ENCODE assay signal across 10 cellular contexts in the genomic region with DNA sequence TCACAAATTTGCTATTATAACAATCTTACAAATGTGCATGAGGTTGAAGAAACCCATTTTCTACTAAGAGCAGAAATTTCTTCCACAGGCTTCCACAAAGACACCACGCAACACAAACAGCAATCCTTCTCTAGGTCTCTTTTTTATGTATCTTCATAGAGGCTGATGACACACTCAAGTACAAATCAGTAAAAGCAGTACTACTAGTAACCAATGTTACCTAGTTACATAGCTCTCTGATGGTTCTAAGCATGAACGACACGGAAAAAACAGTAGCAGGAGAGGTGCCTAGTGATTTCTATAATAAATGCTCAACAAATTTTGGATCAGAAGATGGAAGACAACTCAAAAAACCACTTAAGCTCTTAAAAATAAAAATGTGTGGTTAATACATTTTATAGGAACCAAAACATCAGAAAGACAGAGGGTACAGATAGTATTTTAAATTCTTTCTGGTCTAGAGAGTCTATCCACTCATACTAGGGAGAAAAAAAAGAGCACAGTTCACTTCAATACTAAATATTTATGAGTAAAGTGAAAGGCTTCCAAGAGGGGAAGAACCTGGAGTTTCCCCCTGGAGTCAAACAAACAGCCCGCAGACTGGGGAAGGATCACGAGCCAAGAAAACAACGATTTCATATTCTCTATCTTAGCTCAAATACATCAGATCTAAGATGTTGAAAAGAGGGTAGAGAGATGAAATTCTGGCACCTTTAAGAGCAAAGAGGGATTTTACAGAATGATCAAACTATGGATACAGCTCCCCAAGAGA. TPM values are rescaled to one million over a fixed set of nuclear protein-coding genes. Genes with fewer than 3 reads are reported as not detected.
DNase-seq lines count a peak whose midpoint lies in the region; ATAC-seq and TF ChIP-seq lines count a peak whose summit lies in the region.
"Had no signal": no experiment of that assay in that cellular context is flagged by ENCODE, and none has a peak within 500 bp of the region (broad histone marks: within the 10 kb centered on the region; RNA-seq: fewer than 3 reads in every experiment).

No MANE protein-coding gene starts in this region.

- H2AK5ac ChIP-seq in mesenchymal stem cell (ENCODE audit: low read length, severe bottlenecking) = no peak overlapping the region

- WGBS in mesenchymal stem cell = 100% methylated on average over 3 of the region's 6 CpGs
- 90% methylated on average over 6 of the region's 6 CpGs for WGBS in thymus

- H3K4me3 ChIP-seq in astrocyte of the spinal cord (ENCODE audit: low read depth, low read length) (no peak overlapping the region), mesenchymal stem cell (ENCODE audit: insufficient read depth in 1 of 2, low read depth in 1 of 2, low read length in 2 of 2) (peak overlapping the region in 1 of 2 experiments; percentile 40), thymus (ENCODE audit: low read length) (no peak overlapping the region)

- peaks cover 29% of the 10 kb centered on the region for H3K79me1 ChIP-seq in mesenchymal stem cell (replicated peaks; ENCODE audit: low read length, poor library complexity, severe bottlenecking)

- H3K9ac ChIP-seq in mesenchymal stem cell (ENCODE audit: low read length) = peak overlapping the region; percentile 63

- H3K4me3 Mint-ChIP-seq in activated CD4-positive, alpha-beta T cell treated with anti-CD3 and anti-CD28 coated beads, Interleukin-2, amount 10 ng/mL, durations not matched to agents 7 days and 5 days = peak overlapping the region; percentile 74
- H3K4me3 Mint-ChIP-seq: H9 had no signal

- DNase-seq in activated CD4-positive, alpha-beta T cell treated with anti-CD3 and anti-CD28 coated beads, Interleukin-2, amount 10 ng/mL, durations not matched to agents 7 days and 5 days = no peak
- no peak for DNase-seq in activated CD4-positive, alpha-beta T cell treated with anti-CD3 and anti-CD28 coated beads for 4 hours
- DNase-seq in astrocyte of the spinal cord (ENCODE audit: low read depth, low spot score) = peak; percentile 57
- peak; percentile 20 for DNase-seq in mesenchymal stem cell
- DNase-seq in NCI-H345 (lab: John Stamatoyannopoulos, UW) = no peak
- DNase-seq in NCI-H1436 treated with DMSO at 0.1 percent for 48 hours (lab: John Stamatoyannopoulos, UW) = no peak
- DNase-seq: H9, head of caudate nucleus had no signal

- H3K23ac ChIP-seq in mesenchymal stem cell (ENCODE audit: low read length in 2 of 2) = no peak overlapping the region

- no peak for ATAC-seq in GM19452 (IDR thresholded peaks at IDR 0.05; ENCODE audit: unreplicated experiment)

- POLR2A ChIA-PET in activated CD4-positive, alpha-beta T cell treated with anti-CD3 and anti-CD28 coated beads, Interleukin-2, amount 10 ng/mL, durations not matched to agents 7 days and 5 days (lab: Charles Lee) = interaction anchor here (1.1 kb wide), 1 partner anchor 10 kb away, joined by 3 read pairs; no protein-coding TSS in a partner anchor

- no peak overlapping the region for H4K8ac ChIP-seq in mesenchymal stem cell (ENCODE audit: low read length)

- H3K36me3 Mint-ChIP-seq in activated CD4-positive, alpha-beta T cell treated with anti-CD3 and anti-CD28 coated beads, Interleukin-2, amount 10 ng/mL, durations not matched to agents 7 days and 5 days (ENCODE audit: low read depth) = peaks cover 58% of the 10 kb centered on the region

- H2BK120ac ChIP-seq in mesenchymal stem cell (ENCODE audit: low read depth, low read length) = no peak overlapping the region

- H3K36me3 ChIP-seq in mesenchymal stem cell (ENCODE audit: control insufficient read depth in 1 of 2, insufficient read depth in 2 of 2, low read depth in 1 of 2, low read length in 2 of 2) (peaks cover 19 to 21% of the 10 kb centered on the region in 2 experiments), thymus (ENCODE audit: control insufficient read depth, insufficient read depth) (peaks cover 11% of the 10 kb centered on the region)

- H2BK5ac ChIP-seq in mesenchymal stem cell (ENCODE audit: low read depth, low read length, poor library complexity, severe bottlenecking) = no peak overlapping the region

- no peak overlapping the region for H3K18ac ChIP-seq in mesenchymal stem cell (ENCODE audit: low read depth in 1 of 2, low read length in 2 of 2)

- H2BK15ac ChIP-seq in mesenchymal stem cell (ENCODE audit: low read depth, poor library complexity, severe bottlenecking) = no peak overlapping the region

- TF ChIP-seq CTCF in astrocyte of the spinal cord (IDR thresholded peaks at IDR 0.05; ENCODE audit: low read depth, low read length) = no peak

- in situ Hi-C loops in astrocyte of the spinal cord (cut with HindIII; ENCODE audit: low sequenced_read_pairs) = no loop called here

- H3K4me2 ChIP-seq in mesenchymal stem cell (ENCODE audit: low read length, poor library complexity, severe bottlenecking) = no peak overlapping the region

- H3K4me1 ChIP-seq in mesenchymal stem cell (ENCODE audit: control insufficient read depth, insufficient read depth, low read depth, low read length) (peaks cover 3% of the 10 kb centered on the region), thymus (ENCODE audit: control insufficient read depth, insufficient read depth, low read length) (peaks cover 19% of the 10 kb centered on the region)

- no peaks in the 10 kb centered on the region for H3K27me3 Mint-ChIP-seq in activated CD4-positive, alpha-beta T cell treated with anti-CD3 and anti-CD28 coated beads, Interleukin-2, amount 10 ng/mL, durations not matched to agents 7 days and 5 days

- H3K9me3 ChIP-seq in mesenchymal stem cell (ENCODE audit: control insufficient read depth, low read length) (no peaks in the 10 kb centered on the region), thymus (ENCODE audit: control insufficient read depth) (no peaks in the 10 kb centered on the region)

- H4K91ac ChIP-seq in mesenchymal stem cell (ENCODE audit: low read length) = no peak overlapping the region

- H2BK12ac ChIP-seq in mesenchymal stem cell (ENCODE audit: low read length in 2 of 2) = no peak overlapping the region

- H3K27ac Mint-ChIP-seq in activated CD4-positive, alpha-beta T cell treated with anti-CD3 and anti-CD28 coated beads, Interleukin-2, amount 10 ng/mL, durations not matched to agents 7 days and 5 days = peak overlapping the region; percentile 96
- H3K27ac Mint-ChIP-seq: H9 had no signal

- H3K27me3 ChIP-seq in mesenchymal stem cell (ENCODE audit: control insufficient read depth in 1 of 2, insufficient read depth in 1 of 2, low read length in 2 of 2) (no peaks in the 10 kb centered on the region), thymus (ENCODE audit: control insufficient read depth, insufficient read depth) (no peaks in the 10 kb centered on the region)

- CTCF ChIA-PET in activated CD4-positive, alpha-beta T cell treated with anti-CD3 and anti-CD28 coated beads, Interleukin-2, amount 10 ng/mL, durations not matched to agents 7 days and 5 days (lab: Charles Lee) = interaction anchor here (0.7 to 3.2 kb wide), 11 partner anchors 10 to 543 kb away, joined by 3 to 19 read pairs (median 4); a partner anchor contains a TSS

- H3K27ac ChIP-seq in mesenchymal stem cell (ENCODE audit: low read length, poor library complexity, severe bottlenecking) (no peak overlapping the region), thymus (ENCODE audit: low read depth) (peak overlapping the region; percentile 69)

- peaks cover 89% of the 10 kb centered on the region for H3K4me1 Mint-ChIP-seq in activated CD4-positive, alpha-beta T cell treated with anti-CD3 and anti-CD28 coated beads, Interleukin-2, amount 10 ng/mL, durations not matched to agents 7 days and 5 days
- H3K4me1 Mint-ChIP-seq: H9 had no signal

- H3K9me3 Mint-ChIP-seq in activated CD4-positive, alpha-beta T cell treated with anti-CD3 and anti-CD28 coated beads, Interleukin-2, amount 10 ng/mL, durations not matched to agents 7 days and 5 days = no peaks in the 10 kb centered on the region
- H3K9me3 Mint-ChIP-seq: H9 had no signal

- no peak overlapping the region for H3K14ac ChIP-seq in mesenchymal stem cell (ENCODE audit: low read length in 2 of 2)

- H3K4ac ChIP-seq in mesenchymal stem cell (ENCODE audit: low read depth in 1 of 2, low read length in 2 of 2) = no peak overlapping the region

- no peak overlapping the region for H2AFZ ChIP-seq in mesenchymal stem cell (ENCODE audit: low read depth, low read length)

RNA-seq across cellular contexts. Expression of a gene that starts 40.2 kb away (rescaled TPM):
- total RNA-seq in activated CD4-positive, alpha-beta T cell treated with anti-CD3 and anti-CD28 coated beads, Interleukin-2, amount 10 ng/mL, durations not matched to agents 7 days and 5 days = 10 to 100 TPM; 44.3 to 51.1 TPM
- polyA plus RNA-seq in mesenchymal stem cell (2013, experiment 1 of 2) = 25.3 TPM
- polyA plus RNA-seq in mesenchymal stem cell (2013, experiment 2 of 2) = 25.6 TPM
- polyA plus RNA-seq in thymus = 30.0 TPM

RNA-seq across cellular contexts. Expression of a gene that starts 40.4 kb away (rescaled TPM):
- total RNA-seq in activated CD4-positive, alpha-beta T cell treated with anti-CD3 and anti-CD28 coated beads, Interleukin-2, amount 10 ng/mL, durations not matched to agents 7 days and 5 days = 10 to 100 TPM; 18.3 to 23.0 TPM
- polyA plus RNA-seq in mesenchymal stem cell (2013, experiment 1 of 2) = 12.2 TPM
- polyA plus RNA-seq in mesenchymal stem cell (2013, experiment 2 of 2) = 10.6 TPM
- polyA plus RNA-seq in thymus = 8.3 TPM

Comparison
In these comparisons a context has a peak if more than half of its experiments do, and no peak if none do; other contexts are left out.
1. DNase-seq: peak in astrocyte of the spinal cord (single experiment) and mesenchymal stem cell (single experiment); none in activated CD4-positive, alpha-beta T cell treated with anti-CD3 and anti-CD28 coated beads, Interleukin-2, amount 10 ng/mL, durations not matched to agents 7 days and 5 days (single experiment), activated CD4-positive, alpha-beta T cell treated with anti-CD3 and anti-CD28 coated beads for 4 hours (0 of 2), NCI-H345 (single experiment) and NCI-H1436 treated with DMSO at 0.1 percent for 48 hours (single experiment).